ENCODE assay signal across 26 cellular contexts in the genomic region with DNA sequence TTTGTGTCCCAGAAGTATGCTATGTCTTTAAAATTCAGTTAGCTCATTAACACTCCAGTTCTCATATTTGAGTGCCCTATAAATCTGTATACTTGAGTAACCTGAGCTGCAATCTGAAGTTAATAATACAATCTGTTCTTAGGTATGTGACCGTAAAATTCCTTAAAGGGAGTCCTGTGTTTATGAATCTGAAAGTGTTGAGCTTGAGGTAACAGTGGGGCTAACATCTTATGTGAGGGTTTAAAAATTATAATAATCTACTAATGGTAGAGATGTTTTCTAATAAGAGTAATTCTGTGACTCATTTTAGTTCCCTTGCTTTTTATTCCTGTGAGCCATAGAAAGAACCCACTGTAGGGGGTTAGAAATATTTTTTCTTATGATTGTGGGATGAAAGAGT.
"Had no signal": no experiment of that assay in that cellular context is flagged by ENCODE, and none has a peak within 500 bp of the region (broad histone marks: within the 10 kb centered on the region; RNA-seq: fewer than 3 reads in every experiment).

No MANE protein-coding gene starts in this region.

- DNase-seq: activated B cell treated with CpG ODN at 0.5 μM for 24 hours; activated CD4-positive, alpha-beta T cell treated with anti-CD3 and anti-CD28 coated beads for 1 hour; activated CD4-positive, alpha-beta T cell treated with anti-CD3 and anti-CD28 coated beads, Interleukin-2, amount 10 ng/mL, durations not matched to agents 24 days and 14 days; activated CD4-positive, alpha-beta T cell treated with anti-CD3 and anti-CD28 coated beads, Interleukin-2, amount 50 U/mL, for 48 hours; activated CD8-positive, alpha-beta memory T cell treated with anti-CD3 and anti-CD28 coated beads for 24 hours; activated effector memory CD4-positive, alpha-beta T cell treated with anti-CD3 and anti-CD28 coated beads, Interleukin-2, amount 50 U/mL, for 16 hours; activated naive CD4-positive, alpha-beta T cell treated with Interleukin-2 at 50 U/mL for 16 hours; activated naive CD8-positive, alpha-beta T cell treated with anti-CD3 and anti-CD28 coated beads, Interleukin-2, amount 50 U/mL, for 24 hours; activated T-cell treated with anti-CD3 and anti-CD28 coated beads, Interleukin-2, amount 50 U/mL, for 4 hours; amniotic stem cell; brain microvascular endothelial cell; NCI-H1048; NCI-H146; NCI-H187 treated with DMSO at 0.1 percent for 48 hours; NCI-H2081 treated with DMSO at 0.1 percent for 48 hours; NCI-H510A treated with DMSO at 0.1 percent for 48 hours; PC-3; SHP77; T-cell; T-helper 2 cell; T1000 had no signal

- H3K36me3 ChIP-seq: ascending aorta, brain microvascular endothelial cell, cardiac muscle cell had no signal

- H3K9me3 ChIP-seq: ascending aorta had no signal

- ATAC-seq: activated naive CD4-positive, alpha-beta T cell treated with anti-CD3 and anti-CD28 coated beads, Interleukin-2, amount 50 U/mL, for 72 hours; activated naive CD8-positive, alpha-beta T cell treated with anti-CD3 and anti-CD28 coated beads, Interleukin-2, amount 50 U/mL, for 24 hours; activated T-cell treated with anti-CD3 and anti-CD28 coated beads, Interleukin-2, amount 50 U/mL, for 4 hours; PC-3; T-cell had no signal

- H3K4me1 ChIP-seq: ascending aorta had no signal

- FAIRE-seq: RCC 7860, TTC549 had no signal

- H3K4me3 ChIP-seq: ascending aorta, cardiac muscle cell had no signal

- H3K27ac ChIP-seq: ascending aorta, brain microvascular endothelial cell, cardiac muscle cell had no signal

- H3K27me3 ChIP-seq: ascending aorta, brain microvascular endothelial cell, cardiac muscle cell had no signal
